In genomic region chr14:24339284-24340151, GRCh38 we compare ENCODE assay signal across 1 cellular context.
TF ChIP-seq lines count a peak whose summit lies in the region.

RIPK3 (minus strand) TSS chr14:24339991; CDS start chr14:24339826, 165 bp downstream.

TF ChIP-seq in GM12878, 131 proteins besides CTCF, POLR2A, EP300 and RAD21 (continued from another document and continues in another):
- no peak for TF ChIP-seq POU2F2 (IDR thresholded peaks at IDR 0.05; ENCODE audit: borderline replicate concordance, low read depth, low read length)
- TF ChIP-seq MTA2 (IDR thresholded peaks at IDR 0.05; ENCODE audit: low read depth): no peak
- TF ChIP-seq SIN3A (IDR thresholded peaks at IDR 0.05; ENCODE audit: low read depth, low read length): no peak; the same call in 1 of the 2 replicates
- TF ChIP-seq EED (IDR thresholded peaks at IDR 0.05; ENCODE audit: low read depth): no peak
- TF ChIP-seq WRNIP1 (IDR thresholded peaks at IDR 0.05; ENCODE audit: borderline replicate concordance, low read depth, low read length): no peak
- no peak for TF ChIP-seq CHD1 (IDR thresholded peaks at IDR 0.05; ENCODE audit: low read depth, low read length)
- no peak for TF ChIP-seq ZNF207 (IDR thresholded peaks at IDR 0.05; ENCODE audit: borderline replicate concordance)
- TF ChIP-seq EGR1 (IDR thresholded peaks at IDR 0.05; ENCODE audit: borderline replicate concordance in 1 of 2, low read depth in 2 of 2, low read length in 2 of 2): no peak
- TF ChIP-seq TARDBP (IDR thresholded peaks at IDR 0.05; ENCODE audit: borderline replicate concordance): no peak
- no peak for TF ChIP-seq TCF12 (IDR thresholded peaks at IDR 0.05; ENCODE audit: low read depth, low read length)
- TF ChIP-seq BCL11A (IDR thresholded peaks at IDR 0.05; ENCODE audit: low read depth, low read length): no peak
- TF ChIP-seq FOXM1 (IDR thresholded peaks at IDR 0.05; ENCODE audit: low read depth, low read length): no peak
- no peak for TF ChIP-seq ZNF274 (IDR thresholded peaks at IDR 0.05; ENCODE audit: insufficient read depth, insufficient read length)
- TF ChIP-seq MLLT1 (IDR thresholded peaks at IDR 0.05): peak; percentile 79; the same call in 1 of the 2 replicates
- TF ChIP-seq PAX8 (IDR thresholded peaks at IDR 0.05): no peak
- peak in 1 of 2 experiments; percentile 19; a peak in 1 of 4 replicates for TF ChIP-seq BHLHE40 (IDR thresholded peaks at IDR 0.05; ENCODE audit: borderline replicate concordance in 1 of 2, low read depth in 2 of 2, low read length in 1 of 2)
- no peak for TF ChIP-seq JUNB (IDR thresholded peaks at IDR 0.05)
- no peak for TF ChIP-seq CBX3 (IDR thresholded peaks at IDR 0.05; ENCODE audit: borderline replicate concordance, low read depth)
- no peak for TF ChIP-seq RELA (IDR thresholded peaks at IDR 0.05; ENCODE audit: borderline replicate concordance, partially characterized antibody)
- TF ChIP-seq NBN (IDR thresholded peaks at IDR 0.05): no peak
- no peak for TF ChIP-seq SUPT20H (IDR thresholded peaks at IDR 0.05; ENCODE audit: borderline replicate concordance, control insufficient read depth, low read depth, low read length)
- no peak for TF ChIP-seq STAT3 (IDR thresholded peaks at IDR 0.05; ENCODE audit: low read depth, low read length)
- TF ChIP-seq NRF1 (conservative IDR thresholded peaks at IDR 0.05; ENCODE audit: low read depth, low read length): no peak
- 0 out of 2 replicates have a peak, but pooled peaks have one; percentile 21 for TF ChIP-seq CHD2 (IDR thresholded peaks at IDR 0.05; ENCODE audit: borderline replicate concordance, low read depth, low read length)
- TF ChIP-seq RFX5 (IDR thresholded peaks at IDR 0.05; ENCODE audit: low read depth, low read length): no peak
- TF ChIP-seq SMAD1 (IDR thresholded peaks at IDR 0.05; ENCODE audit: low read depth, partially characterized antibody): no peak
- TF ChIP-seq BACH1 (IDR thresholded peaks at IDR 0.05; ENCODE audit: borderline replicate concordance): no peak
- TF ChIP-seq, protein P1, sequence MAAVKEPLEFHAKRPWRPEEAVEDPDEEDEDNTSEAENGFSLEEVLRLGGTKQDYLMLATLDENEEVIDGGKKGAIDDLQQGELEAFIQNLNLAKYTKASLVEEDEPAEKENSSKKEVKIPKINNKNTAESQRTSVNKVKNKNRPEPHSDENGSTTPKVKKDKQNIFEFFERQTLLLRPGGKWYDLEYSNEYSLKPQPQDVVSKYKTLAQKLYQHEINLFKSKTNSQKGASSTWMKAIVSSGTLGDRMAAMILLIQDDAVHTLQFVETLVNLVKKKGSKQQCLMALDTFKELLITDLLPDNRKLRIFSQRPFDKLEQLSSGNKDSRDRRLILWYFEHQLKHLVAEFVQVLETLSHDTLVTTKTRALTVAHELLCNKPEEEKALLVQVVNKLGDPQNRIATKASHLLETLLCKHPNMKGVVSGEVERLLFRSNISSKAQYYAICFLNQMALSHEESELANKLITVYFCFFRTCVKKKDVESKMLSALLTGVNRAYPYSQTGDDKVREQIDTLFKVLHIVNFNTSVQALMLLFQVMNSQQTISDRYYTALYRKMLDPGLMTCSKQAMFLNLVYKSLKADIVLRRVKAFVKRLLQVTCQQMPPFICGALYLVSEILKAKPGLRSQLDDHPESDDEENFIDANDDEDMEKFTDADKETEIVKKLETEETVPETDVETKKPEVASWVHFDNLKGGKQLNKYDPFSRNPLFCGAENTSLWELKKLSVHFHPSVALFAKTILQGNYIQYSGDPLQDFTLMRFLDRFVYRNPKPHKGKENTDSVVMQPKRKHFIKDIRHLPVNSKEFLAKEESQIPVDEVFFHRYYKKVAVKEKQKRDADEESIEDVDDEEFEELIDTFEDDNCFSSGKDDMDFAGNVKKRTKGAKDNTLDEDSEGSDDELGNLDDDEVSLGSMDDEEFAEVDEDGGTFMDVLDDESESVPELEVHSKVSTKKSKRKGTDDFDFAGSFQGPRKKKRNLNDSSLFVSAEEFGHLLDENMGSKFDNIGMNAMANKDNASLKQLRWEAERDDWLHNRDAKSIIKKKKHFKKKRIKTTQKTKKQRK (IDR thresholded peaks at IDR 0.05; ENCODE audit: low read depth, low read length): no peak
- TF ChIP-seq IKZF1 (conservative IDR thresholded peaks at IDR 0.05): 0 out of 2 replicates have a peak, but pooled peaks have one; percentile 7
- no peak for TF ChIP-seq NFYA (IDR thresholded peaks at IDR 0.05; ENCODE audit: borderline replicate concordance, low read depth, low read length)
- TF ChIP-seq ZNF687 (IDR thresholded peaks at IDR 0.05): peak; percentile 29; the same call in 1 of the 2 replicates
- TF ChIP-seq SRF (IDR thresholded peaks at IDR 0.05; ENCODE audit: low read depth in 2 of 2, low read length in 2 of 2): no peak
- TF ChIP-seq POLR2AphosphoS5 (IDR thresholded peaks at IDR 0.05; ENCODE audit: low read length): peak; percentile 52; the same call in 1 of the 2 replicates
- no peak for TF ChIP-seq RAD51 (IDR thresholded peaks at IDR 0.05)
- TF ChIP-seq POLR2AphosphoS2 (IDR thresholded peaks at IDR 0.05; ENCODE audit: low read depth, low read length): 0 out of 2 replicates have a peak, but pooled peaks have one; percentile 30
- TF ChIP-seq KAT2A (conservative IDR thresholded peaks at IDR 0.05; ENCODE audit: control insufficient read depth, low read depth, low read length): no peak
- TF ChIP-seq CBX5 (IDR thresholded peaks at IDR 0.05; ENCODE audit: low read depth): no peak
- TF ChIP-seq ZNF622 (IDR thresholded peaks at IDR 0.05): no peak
- TF ChIP-seq, protein P2, sequence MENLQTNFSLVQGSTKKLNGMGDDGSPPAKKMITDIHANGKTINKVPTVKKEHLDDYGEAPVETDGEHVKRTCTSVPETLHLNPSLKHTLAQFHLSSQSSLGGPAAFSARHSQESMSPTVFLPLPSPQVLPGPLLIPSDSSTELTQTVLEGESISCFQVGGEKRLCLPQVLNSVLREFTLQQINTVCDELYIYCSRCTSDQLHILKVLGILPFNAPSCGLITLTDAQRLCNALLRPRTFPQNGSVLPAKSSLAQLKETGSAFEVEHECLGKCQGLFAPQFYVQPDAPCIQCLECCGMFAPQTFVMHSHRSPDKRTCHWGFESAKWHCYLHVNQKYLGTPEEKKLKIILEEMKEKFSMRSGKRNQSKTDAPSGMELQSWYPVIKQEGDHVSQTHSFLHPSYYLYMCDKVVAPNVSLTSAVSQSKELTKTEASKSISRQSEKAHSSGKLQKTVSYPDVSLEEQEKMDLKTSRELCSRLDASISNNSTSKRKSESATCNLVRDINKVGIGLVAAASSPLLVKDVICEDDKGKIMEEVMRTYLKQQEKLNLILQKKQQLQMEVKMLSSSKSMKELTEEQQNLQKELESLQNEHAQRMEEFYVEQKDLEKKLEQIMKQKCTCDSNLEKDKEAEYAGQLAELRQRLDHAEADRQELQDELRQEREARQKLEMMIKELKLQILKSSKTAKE (IDR thresholded peaks at IDR 0.05; ENCODE audit: low read depth, poor library complexity, severe bottlenecking): no peak
- TF ChIP-seq CBFB (IDR thresholded peaks at IDR 0.05; ENCODE audit: low read depth): no peak
- TF ChIP-seq NR2F1 (conservative IDR thresholded peaks at IDR 0.05): peak; percentile 92
- TF ChIP-seq KDM1A (IDR thresholded peaks at IDR 0.05; ENCODE audit: borderline replicate concordance): no peak
- TF ChIP-seq TAF1 (IDR thresholded peaks at IDR 0.05; ENCODE audit: borderline replicate concordance, low read depth, low read length): no peak
- TF ChIP-seq CREB1 (IDR thresholded peaks at IDR 0.05; ENCODE audit: low read depth): no peak
- no peak for TF ChIP-seq E2F8 (IDR thresholded peaks at IDR 0.05; ENCODE audit: low read depth, partially characterized antibody)
- no peak for TF ChIP-seq E2F4 (IDR thresholded peaks at IDR 0.05; ENCODE audit: low read depth, low read length)
- no peak for TF ChIP-seq IRF4 (IDR thresholded peaks at IDR 0.05; ENCODE audit: low read depth, low read length)
- TF ChIP-seq, protein P3, sequence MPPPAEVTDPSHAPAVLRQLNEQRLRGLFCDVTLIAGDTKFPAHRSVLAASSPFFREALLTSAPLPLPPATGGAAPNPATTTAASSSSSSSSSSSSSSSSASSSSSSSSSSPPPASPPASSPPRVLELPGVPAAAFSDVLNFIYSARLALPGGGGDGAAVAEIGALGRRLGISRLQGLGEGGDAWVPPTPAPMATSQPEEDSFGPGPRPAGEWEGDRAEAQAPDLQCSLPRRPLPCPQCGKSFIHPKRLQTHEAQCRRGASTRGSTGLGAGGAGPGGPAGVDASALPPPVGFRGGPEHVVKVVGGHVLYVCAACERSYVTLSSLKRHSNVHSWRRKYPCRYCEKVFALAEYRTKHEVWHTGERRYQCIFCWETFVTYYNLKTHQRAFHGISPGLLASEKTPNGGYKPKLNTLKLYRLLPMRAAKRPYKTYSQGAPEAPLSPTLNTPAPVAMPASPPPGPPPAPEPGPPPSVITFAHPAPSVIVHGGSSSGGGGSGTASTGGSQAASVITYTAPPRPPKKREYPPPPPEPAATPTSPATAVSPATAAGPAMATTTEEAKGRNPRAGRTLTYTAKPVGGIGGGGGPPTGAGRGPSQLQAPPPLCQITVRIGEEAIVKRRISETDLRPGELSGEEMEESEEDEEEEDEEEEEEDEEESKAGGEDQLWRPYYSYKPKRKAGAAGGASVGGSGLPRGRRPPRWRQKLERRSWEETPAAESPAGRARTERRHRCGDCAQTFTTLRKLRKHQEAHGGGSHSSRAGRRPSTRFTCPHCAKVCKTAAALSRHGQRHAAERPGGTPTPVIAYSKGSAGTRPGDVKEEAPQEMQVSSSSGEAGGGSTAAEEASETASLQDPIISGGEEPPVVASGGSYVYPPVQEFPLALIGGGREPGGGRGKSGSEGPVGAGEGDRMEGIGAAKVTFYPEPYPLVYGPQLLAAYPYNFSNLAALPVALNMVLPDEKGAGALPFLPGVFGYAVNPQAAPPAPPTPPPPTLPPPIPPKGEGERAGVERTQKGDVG (CRISPR knock-in tag; IDR thresholded peaks at IDR 0.05): no peak
- no peak for TF ChIP-seq SREBF1 (IDR thresholded peaks at IDR 0.05; ENCODE audit: low read length)
- TF ChIP-seq SMC3 (IDR thresholded peaks at IDR 0.05; ENCODE audit: borderline replicate concordance, low read length): no peak
- TF ChIP-seq ZZZ3 (IDR thresholded peaks at IDR 0.05; ENCODE audit: control insufficient read depth, insufficient read length, low read depth): no peak
- TF ChIP-seq RBBP5 (conservative IDR thresholded peaks at IDR 0.05): no peak
